13 cellular contexts compared by ENCODE assay signal in the genomic region with DNA sequence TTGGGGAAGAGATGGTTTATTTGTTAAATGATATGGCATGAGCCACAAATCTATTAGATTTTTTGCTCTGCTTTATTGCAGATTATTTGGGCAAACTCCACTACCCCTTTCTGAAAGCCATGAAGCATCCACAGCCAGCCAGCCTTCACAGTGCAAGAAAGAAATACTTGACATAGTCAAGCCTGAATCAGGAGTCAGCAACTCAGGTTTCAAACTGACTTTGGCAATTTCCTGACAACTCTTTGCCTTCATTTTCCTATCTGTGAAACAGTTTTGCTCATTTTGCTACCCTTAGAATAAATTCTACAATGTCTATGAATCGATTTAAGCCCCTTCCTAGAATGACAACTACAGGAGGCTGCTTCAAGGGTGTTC.
"Had no signal": no experiment of that assay in that cellular context is flagged by ENCODE, and none has a peak within 500 bp of the region (broad histone marks: within the 10 kb centered on the region; RNA-seq: fewer than 3 reads in every experiment).

No MANE protein-coding gene starts in this region.

- H3K4me1 Mint-ChIP-seq: nephron had no signal

- H3K4me3 ChIP-seq: coronary artery, gastrocnemius medialis, heart right ventricle, SJCRH30, transverse colon had no signal

- H3K27ac Mint-ChIP-seq: nephron had no signal

- H3K4me3 Mint-ChIP-seq: nephron had no signal

- DNase-seq: activated CD4-positive, alpha-beta T cell treated with anti-CD3 and anti-CD28 coated beads, Interleukin-2, amount 50 U/mL, for 1 hour; caudate nucleus; effector CD4-positive, alpha-beta T cell; heart right ventricle; islet precursor cell; mesenchymal stem cell; SJCRH30; substantia nigra; T1000; transverse colon had no signal
